Comparison of ENCODE assay signal across 7 cellular contexts in genomic region chr15:74958320-74958907, GRCh38. TPM values are rescaled to one million over a fixed set of nuclear protein-coding genes. Genes with fewer than 3 reads are reported as not detected.
DNase-seq lines count a peak whose midpoint lies in the region; ATAC-seq and TF ChIP-seq lines count a peak whose summit lies in the region.

No MANE protein-coding gene starts in this region.

- no peaks in the 10 kb centered on the region for H3F3A ChIP-seq in PC-3 (ENCODE audit: low read length, unreplicated experiment)

- H3K4me3 ChIP-seq in PC-3 (ENCODE audit: low read length) (peak overlapping the region; percentile 78; the same call in 1 of the 2 replicates), fibroblast of villous mesenchyme (ENCODE audit: low read depth, low read length) (peak overlapping the region; percentile 83), neuronal stem cell (ENCODE audit: low read length in 2 of 2) (peak overlapping the region in 1 of 2 donors; percentile 24)

- H3K23ac ChIP-seq in neuronal stem cell (ENCODE audit: low read depth, low read length, poor library complexity): no peak overlapping the region

- ATAC-seq in PC-3 (no peak), HG02938 (IDR thresholded peaks at IDR 0.05; ENCODE audit: unreplicated experiment) (no peak), HG03139 (IDR thresholded peaks at IDR 0.05; ENCODE audit: unreplicated experiment) (no peak)

- H3K27me3 ChIP-seq in PC-3 (ENCODE audit: low read length): no peaks in the 10 kb centered on the region
- peaks cover 19 to 68% (median 62%) of the 10 kb centered on the region in 3 experiments for H3K27me3 ChIP-seq in neuronal stem cell (ENCODE audit: control insufficient read depth in 3 of 3, insufficient read depth in 3 of 3, low read depth in 1 of 3, low read length in 3 of 3)

- intact Hi-C loops in PC-3 (cut with micrococcal nuclease): no loop called here

- H3K79me2 ChIP-seq in PC-3 (ENCODE audit: low read length): peaks cover 8% of the 10 kb centered on the region

- peak overlapping the region; percentile 48; the same call in 1 of the 2 replicates for H2AFZ ChIP-seq in PC-3 (ENCODE audit: low read length)
- peak overlapping the region; percentile 81 for H2AFZ ChIP-seq in neuronal stem cell (ENCODE audit: low read length)

- peak overlapping the region; percentile 98 for H3K4me2 ChIP-seq in PC-3 (ENCODE audit: low read length)
- peak overlapping the region; percentile 51 for H3K4me2 ChIP-seq in neuronal stem cell (ENCODE audit: insufficient read depth, low read length, poor library complexity, severe bottlenecking)

- no peak overlapping the region for H4K91ac ChIP-seq in neuronal stem cell (ENCODE audit: low read depth, low read length, poor library complexity)

- no peaks in the 10 kb centered on the region for H3K79me1 ChIP-seq in neuronal stem cell (ENCODE audit: low read depth, low read length)

- CTCF ChIA-PET in PC-3 (lab: Charles Lee): no interaction called here

- H2BK120ac ChIP-seq in neuronal stem cell (ENCODE audit: low read depth, low read length): no peak overlapping the region

- no peak overlapping the region for H4K8ac ChIP-seq in neuronal stem cell (ENCODE audit: low read depth, low read length)

- POLR2A ChIA-PET in PC-3 (lab: Charles Lee; ENCODE audit: unreplicated experiment): no interaction called here

- no peaks in the 10 kb centered on the region for H3K9me3 ChIP-seq in PC-3 (ENCODE audit: low read length)
- no peaks in the 10 kb centered on the region for H3K9me3 ChIP-seq in neuronal stem cell (replicated peaks in 1 of 2; ENCODE audit: control insufficient read depth in 2 of 2, insufficient read depth in 1 of 2, low read depth in 1 of 2, low read length in 2 of 2)

- H3K9ac ChIP-seq in PC-3 (ENCODE audit: low read length) (no peak overlapping the region), neuronal stem cell (ENCODE audit: low read depth, low read length, poor library complexity) (peak overlapping the region; percentile 24)

- H2BK12ac ChIP-seq in neuronal stem cell (ENCODE audit: low read length): no peak overlapping the region

- H2AK5ac ChIP-seq in neuronal stem cell (ENCODE audit: low read depth, low read length): peak overlapping the region; percentile 6

- TF ChIP-seq CTCF in PC-3 (conservative IDR thresholded peaks at IDR 0.05; ENCODE audit: low read depth, low read length): no peak
- no peak for TF ChIP-seq CTCF in fibroblast of villous mesenchyme (IDR thresholded peaks at IDR 0.05; ENCODE audit: insufficient read depth, low read depth, low read length)

- H3K18ac ChIP-seq in neuronal stem cell (ENCODE audit: low read length): peak overlapping the region; percentile 44

- BruUV-seq in PC-3 (replicated peaks; lab: Mats Ljungman, UMichigan): no TSS peak

- H2BK15ac ChIP-seq in neuronal stem cell (ENCODE audit: low read length): no peak overlapping the region

- H4K20me1 ChIP-seq in PC-3 (ENCODE audit: low read length): no peaks in the 10 kb centered on the region

- H3K4me1 ChIP-seq in PC-3 (ENCODE audit: insufficient read depth, low read length) (peaks cover 18% of the 10 kb centered on the region; the same call in 1 of the 2 replicates), neuronal stem cell (ENCODE audit: control insufficient read depth in 2 of 2, insufficient read depth in 1 of 2, low read depth in 1 of 2, low read length in 2 of 2) (peaks cover 16 to 23% of the 10 kb centered on the region in 2 donors)

- no peak overlapping the region for H3K4ac ChIP-seq in neuronal stem cell (ENCODE audit: low read length)

- DNase-seq in GM03348 (ENCODE audit: low spot score) (peak; percentile 60), PC-3 (peak; percentile 31), fibroblast of villous mesenchyme (ENCODE audit: low read depth) (peak; percentile 30), neuronal stem cell (ENCODE audit: low spot score) (no peak), NCI-H1105 treated with DMSO at 0.1 percent for 48 hours (lab: John Stamatoyannopoulos, UW) (no peak)

- no peak overlapping the region for H3K14ac ChIP-seq in neuronal stem cell (ENCODE audit: low read length)

- H3K36me3 ChIP-seq in PC-3 (ENCODE audit: low read depth, low read length) (no peaks in the 10 kb centered on the region), neuronal stem cell (replicated peaks in 1 of 2; ENCODE audit: control insufficient read depth in 2 of 2, insufficient read depth in 2 of 2, low read length in 2 of 2) (no peaks in the 10 kb centered on the region)

- H3K9me2 ChIP-seq in PC-3 (replicated peaks; ENCODE audit: low read length): no peaks in the 10 kb centered on the region

- H3K27ac ChIP-seq in PC-3 (ENCODE audit: low read length): no peak overlapping the region
- no peak overlapping the region for H3K27ac ChIP-seq in neuronal stem cell (replicated peaks; ENCODE audit: low read length)

- WGBS in neuronal stem cell (ENCODE audit: extremely low coverage in 2 of 2, insufficient read length in 2 of 2, insufficient replicate concordance in 1 of 2), 2 donors: no CpG with 5 or more reads among the region's 28 CpGs

- H2BK5ac ChIP-seq in neuronal stem cell (ENCODE audit: low read length): no peak overlapping the region

RNA-seq across cellular contexts. Expression of gene RPP25, which starts 1.8 kb away (rescaled TPM):
- total RNA-seq in PC-3 (2014; rRNA removed) (6.6 and 7.1 TPM in 2 replicates), fibroblast of villous mesenchyme (2.6 and 11.0 TPM in 2 replicates)
- 4.1 TPM for polyA plus RNA-seq in neuronal stem cell (2013, experiment 1 of 2)
- 4.0 TPM for polyA plus RNA-seq in neuronal stem cell (2013, experiment 2 of 2)

RNA-seq across cellular contexts. Expression of gene COX5A, which starts 20.5 kb away (rescaled TPM):
- total RNA-seq in PC-3 (2014; rRNA removed) (109 and 145 TPM in 2 replicates), fibroblast of villous mesenchyme (33.7 and 47.4 TPM in 2 replicates)
- 306 TPM for polyA plus RNA-seq in neuronal stem cell (2013, experiment 1 of 2)
- polyA plus RNA-seq in neuronal stem cell (2013, experiment 2 of 2): 291 TPM

RNA-seq across cellular contexts. Expression of gene SCAMP5, which starts 36.9 kb away (rescaled TPM):
- 7.0 and 9.0 TPM in 2 replicates for total RNA-seq in PC-3 (2014; rRNA removed)
- total RNA-seq in fibroblast of villous mesenchyme: 0.43 and 1.6 TPM in 2 replicates
- polyA plus RNA-seq in neuronal stem cell (2013, experiment 1 of 2): 28.0 TPM
- 27.3 TPM for polyA plus RNA-seq in neuronal stem cell (2013, experiment 2 of 2)

RNA-seq across cellular contexts. Expression of gene FAM219B, which starts 51.8 kb away (rescaled TPM):
- total RNA-seq in PC-3 (2014; rRNA removed) (23.8 and 24.3 TPM in 2 replicates), fibroblast of villous mesenchyme (39.0 and 41.5 TPM in 2 replicates)
- polyA plus RNA-seq in neuronal stem cell (2013, experiment 1 of 2): 63.9 TPM
- polyA plus RNA-seq in neuronal stem cell (2013, experiment 2 of 2): 61.0 TPM

Comparison
In these comparisons a context has a peak if more than half of its experiments do, and no peak if none do; other contexts are left out.
1. DNase-seq: peak in GM03348 (single experiment), PC-3 (single experiment) and fibroblast of villous mesenchyme (single experiment); none in neuronal stem cell (single experiment) and NCI-H1105 treated with DMSO at 0.1 percent for 48 hours (single experiment).